ENCODE assay signal across 8 cellular contexts in the genomic region with DNA sequence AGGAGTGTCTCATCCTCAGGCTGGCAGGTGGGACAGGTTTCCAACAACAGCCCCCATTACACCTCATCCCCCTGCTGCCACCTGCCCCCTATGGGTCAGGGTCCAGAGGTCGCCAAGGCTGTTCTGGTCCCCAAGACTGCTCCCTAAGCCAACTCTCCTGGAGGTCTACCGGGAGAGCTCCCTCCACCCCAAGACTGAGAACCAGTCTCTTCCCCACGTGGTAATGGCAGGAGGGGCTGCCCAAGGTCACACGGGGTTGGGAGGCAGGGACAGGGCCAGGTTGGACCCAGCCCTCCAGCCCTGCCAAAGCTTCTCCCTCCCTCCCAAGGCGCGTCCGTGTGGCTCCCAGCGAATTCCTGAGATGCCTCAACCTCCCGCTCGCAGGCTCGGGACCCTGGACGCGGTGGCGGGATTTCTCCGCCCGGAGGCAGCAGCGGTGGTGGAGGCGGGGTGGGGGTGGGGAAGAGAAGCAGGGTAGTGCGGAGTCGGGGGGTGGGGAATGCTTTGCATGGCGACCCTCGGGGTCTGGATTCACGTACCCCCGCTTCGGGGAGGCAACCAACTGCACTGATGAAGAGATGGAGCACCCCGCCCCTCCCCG.
DNase-seq lines count a peak whose midpoint lies in the region; ATAC-seq, FAIRE-seq and TF ChIP-seq lines count a peak whose summit lies in the region.

No MANE protein-coding gene starts in this region.

- H3K27ac Mint-ChIP-seq in naive B cell: peak overlapping the region in 3 of 6 donors; percentile 47 to 88 (median 51)

- H4K20me1 ChIP-seq in IMR-90 (ENCODE audit: insufficient read depth, low read length): no peaks in the 10 kb centered on the region; the same call in 1 of the 2 replicates

- peak overlapping the region; percentile 85 for H2AK9ac ChIP-seq in IMR-90 (replicated peaks; ENCODE audit: low read depth, low read length, poor library complexity)

- H3K9me3 ChIP-seq in IMR-90 (ENCODE audit: control insufficient read depth, insufficient read depth, low read length): no peaks in the 10 kb centered on the region

- H3K27me3 Mint-ChIP-seq in naive B cell: no peaks in the 10 kb centered on the region

- no peak for TF ChIP-seq POLR2A in IMR-90 (IDR thresholded peaks at IDR 0.05; ENCODE audit: low read depth, low read length)

- no peaks in the 10 kb centered on the region for H3K27me3 ChIP-seq in IMR-90 (ENCODE audit: control insufficient read depth, insufficient read depth, low read length)

- intact Hi-C loops in IMR-90 (cut with micrococcal nuclease): no loop called here

- H2BK120ac ChIP-seq in IMR-90 (ENCODE audit: low read depth, low read length): peak overlapping the region; percentile 62

- peaks cover 2 to 30% of the 10 kb centered on the region in 2 experiments; a peak in 2 of 4 replicates for H3K79me1 ChIP-seq in IMR-90 (ENCODE audit: low read depth in 1 of 2, low read length in 2 of 2)

- DNase-seq in AG08396 (ENCODE audit: low spot score): peak; percentile 71
- peak; percentile 11 for DNase-seq in IMR-90
- DNase-seq in ecto neural progenitor cell (ENCODE audit: low spot score): peak; percentile 86
- no peak for DNase-seq in naive B cell
- DNase-seq in frontal cortex (ENCODE audit: low spot score in 2 of 2): no peak
- DNase-seq in SIG-M5 (lab: John Stamatoyannopoulos, UW): no peak
- DNase-seq in central memory CD4-positive, alpha-beta T cell: no peak

- dilution Hi-C loops in IMR-90 (cut with HindIII; ENCODE audit: low sequenced_read_pairs, unreplicated experiment): no loop called here

- no peak for FAIRE-seq in frontal cortex (lab: Jason Lieb, UNC)

- peak overlapping the region; percentile 62 for H3K4ac ChIP-seq in IMR-90 (ENCODE audit: low read depth, low read length)

- BruUV-seq in IMR-90 (replicated peaks; lab: Mats Ljungman, UMichigan): no TSS peak

- H3K4me2 ChIP-seq in IMR-90 (ENCODE audit: low read depth, low read length): peak overlapping the region; percentile 91

- peaks cover 18% of the 10 kb centered on the region; the same call in 1 of the 2 replicates for H3K9me1 ChIP-seq in IMR-90 (ENCODE audit: insufficient read depth, low read length)

- H3K23ac ChIP-seq in IMR-90 (ENCODE audit: low read depth, low read length): 0 out of 2 replicates have a peak overlapping the region, but pooled peaks have one; percentile 42

- H2BK15ac ChIP-seq in IMR-90 (ENCODE audit: low read depth, low read length): peak overlapping the region; percentile 43; the same call in 1 of the 3 replicates

- peak overlapping the region; percentile 59 for H3K9ac ChIP-seq in IMR-90 (ENCODE audit: low read depth, low read length)

- ATAC-seq in IMR-90 (ENCODE audit: low read depth) (peak; percentile 4), naive B cell (ENCODE audit: low read depth in 2 of 2) (no peak), GM21529 (IDR thresholded peaks at IDR 0.05; ENCODE audit: unreplicated experiment) (no peak)

- H3K18ac ChIP-seq in IMR-90 (ENCODE audit: low read depth, low read length): peak overlapping the region; percentile 27; the same call in 1 of the 2 replicates

- 0 out of 2 replicates have a peak overlapping the region, but pooled peaks have one; percentile 42 for H3K14ac ChIP-seq in IMR-90 (replicated peaks; ENCODE audit: low read depth, low read length)

- H4K5ac ChIP-seq in IMR-90 (ENCODE audit: low read depth, low read length): peak overlapping the region; percentile 62; the same call in 1 of the 2 replicates

- H3K56ac ChIP-seq in IMR-90 (ENCODE audit: extremely low read depth, insufficient read depth, low read length): peak overlapping the region; percentile 71; the same call in 1 of the 2 replicates

- peak overlapping the region; percentile 71 for H4K91ac ChIP-seq in IMR-90 (ENCODE audit: insufficient read depth, low read depth, low read length)

- CTCF ChIA-PET in IMR-90 (lab: Yijun Ruan, JAX): interaction anchor here (0.6 to 3.0 kb wide), 2 partner anchors 9 to 1497 kb away, joined by 3 to 11 read pairs; no protein-coding TSS in a partner anchor

- in situ Hi-C loops in IMR-90 (cut with MboI; ENCODE audit: low sequenced_read_pairs): no loop called here

- POLR2A ChIA-PET in IMR-90 (lab: Charles Lee; ENCODE audit: unreplicated experiment): no interaction called here

- H2BK20ac ChIP-seq in IMR-90 (ENCODE audit: low read depth, low read length): peak overlapping the region; percentile 46

- H3K4me1 Mint-ChIP-seq in naive B cell: peaks cover 63 to 84% (median 79%) of the 10 kb centered on the region in 3 donors

- H3K9me3 Mint-ChIP-seq in naive B cell: no peaks in the 10 kb centered on the region

- peaks cover 37% of the 10 kb centered on the region for H3K4me1 ChIP-seq in IMR-90 (ENCODE audit: control insufficient read depth, insufficient read depth, low read length)

- H3K4me3 Mint-ChIP-seq in naive B cell: peak overlapping the region; percentile 57 to 82 (median 66)

- TF ChIP-seq RAD21 in IMR-90 (IDR thresholded peaks at IDR 0.05; ENCODE audit: low read length): no peak

- H3K36me3 ChIP-seq in IMR-90 (ENCODE audit: control insufficient read depth, insufficient read depth, low read length): no peaks in the 10 kb centered on the region

- peak overlapping the region; percentile 84 for H2AFZ ChIP-seq in IMR-90 (replicated peaks; ENCODE audit: low read length, poor library complexity)

- WGBS in IMR-90 (ENCODE audit: extremely low coverage in 2 of 2, insufficient read length in 1 of 2), 2 experiments: 0% methylated on average over 2 of the region's 27 CpGs; no CpG with 5 or more reads in 1 of the 2 experiments

- H2AK5ac ChIP-seq in IMR-90 (ENCODE audit: low read depth, low read length): peak overlapping the region; percentile 49

- H3K4me3 ChIP-seq in IMR-90 (ENCODE audit: insufficient read depth, low read depth, low read length): peak overlapping the region; percentile 63

- peaks cover 0 to 6% of the 10 kb centered on the region in 2 donors for H3K36me3 Mint-ChIP-seq in naive B cell

- peak overlapping the region; percentile 15 for H2BK5ac ChIP-seq in IMR-90 (ENCODE audit: low read depth, low read length, poor library complexity, severe bottlenecking)

- TF ChIP-seq CTCF in IMR-90 (conservative IDR thresholded peaks at IDR 0.05; ENCODE audit: low read depth, low read length): no peak

- H3K27ac ChIP-seq in IMR-90 (ENCODE audit: insufficient read depth, low read length): peak overlapping the region; percentile 53

- peak overlapping the region in 1 of 2 experiments; percentile 35; a peak in 2 of 4 replicates for H4K8ac ChIP-seq in IMR-90 (ENCODE audit: low read depth in 2 of 2, low read length in 2 of 2)

TF ChIP-seq in IMR-90, 13 proteins besides CTCF, POLR2A, EP300 and RAD21:
- no peak for TF ChIP-seq MAZ (IDR thresholded peaks at IDR 0.05; ENCODE audit: borderline replicate concordance, low read depth, low read length)
- TF ChIP-seq SMC3 (IDR thresholded peaks at IDR 0.05; ENCODE audit: low read depth, low read length): no peak
- no peak for TF ChIP-seq CHD1 (IDR thresholded peaks at IDR 0.05; ENCODE audit: low read depth, low read length)
- TF ChIP-seq, protein P1, sequence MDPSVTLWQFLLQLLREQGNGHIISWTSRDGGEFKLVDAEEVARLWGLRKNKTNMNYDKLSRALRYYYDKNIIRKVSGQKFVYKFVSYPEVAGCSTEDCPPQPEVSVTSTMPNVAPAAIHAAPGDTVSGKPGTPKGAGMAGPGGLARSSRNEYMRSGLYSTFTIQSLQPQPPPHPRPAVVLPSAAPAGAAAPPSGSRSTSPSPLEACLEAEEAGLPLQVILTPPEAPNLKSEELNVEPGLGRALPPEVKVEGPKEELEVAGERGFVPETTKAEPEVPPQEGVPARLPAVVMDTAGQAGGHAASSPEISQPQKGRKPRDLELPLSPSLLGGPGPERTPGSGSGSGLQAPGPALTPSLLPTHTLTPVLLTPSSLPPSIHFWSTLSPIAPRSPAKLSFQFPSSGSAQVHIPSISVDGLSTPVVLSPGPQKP (IDR thresholded peaks at IDR 0.05; ENCODE audit: borderline replicate concordance, low read depth, low read length): no peak
- no peak for TF ChIP-seq RFX5 (IDR thresholded peaks at IDR 0.05; ENCODE audit: low read depth, low read length)
- TF ChIP-seq NFE2L2 (IDR thresholded peaks at IDR 0.05; ENCODE audit: low read depth, low read length): no peak
- no peak for TF ChIP-seq CEBPB (IDR thresholded peaks at IDR 0.05; ENCODE audit: low read depth, low read length)
- TF ChIP-seq MXI1 (IDR thresholded peaks at IDR 0.05; ENCODE audit: borderline replicate concordance, low read depth, low read length): no peak
- TF ChIP-seq MAFK (IDR thresholded peaks at IDR 0.05; ENCODE audit: low read depth, low read length): no peak
- TF ChIP-seq, protein P2, sequence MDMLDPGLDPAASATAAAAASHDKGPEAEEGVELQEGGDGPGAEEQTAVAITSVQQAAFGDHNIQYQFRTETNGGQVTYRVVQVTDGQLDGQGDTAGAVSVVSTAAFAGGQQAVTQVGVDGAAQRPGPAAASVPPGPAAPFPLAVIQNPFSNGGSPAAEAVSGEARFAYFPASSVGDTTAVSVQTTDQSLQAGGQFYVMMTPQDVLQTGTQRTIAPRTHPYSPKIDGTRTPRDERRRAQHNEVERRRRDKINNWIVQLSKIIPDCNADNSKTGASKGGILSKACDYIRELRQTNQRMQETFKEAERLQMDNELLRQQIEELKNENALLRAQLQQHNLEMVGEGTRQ (IDR thresholded peaks at IDR 0.05; ENCODE audit: low read depth, low read length): no peak

Comparison
In these comparisons a context has a peak if more than half of its experiments do, and no peak if none do; other contexts are left out.
1. DNase-seq: peak in AG08396 (single experiment), IMR-90 (single experiment) and ecto neural progenitor cell (single experiment); none in naive B cell (single experiment), frontal cortex (0 of 2), SIG-M5 (single experiment) and central memory CD4-positive, alpha-beta T cell (single experiment).